In the genomic region with DNA sequence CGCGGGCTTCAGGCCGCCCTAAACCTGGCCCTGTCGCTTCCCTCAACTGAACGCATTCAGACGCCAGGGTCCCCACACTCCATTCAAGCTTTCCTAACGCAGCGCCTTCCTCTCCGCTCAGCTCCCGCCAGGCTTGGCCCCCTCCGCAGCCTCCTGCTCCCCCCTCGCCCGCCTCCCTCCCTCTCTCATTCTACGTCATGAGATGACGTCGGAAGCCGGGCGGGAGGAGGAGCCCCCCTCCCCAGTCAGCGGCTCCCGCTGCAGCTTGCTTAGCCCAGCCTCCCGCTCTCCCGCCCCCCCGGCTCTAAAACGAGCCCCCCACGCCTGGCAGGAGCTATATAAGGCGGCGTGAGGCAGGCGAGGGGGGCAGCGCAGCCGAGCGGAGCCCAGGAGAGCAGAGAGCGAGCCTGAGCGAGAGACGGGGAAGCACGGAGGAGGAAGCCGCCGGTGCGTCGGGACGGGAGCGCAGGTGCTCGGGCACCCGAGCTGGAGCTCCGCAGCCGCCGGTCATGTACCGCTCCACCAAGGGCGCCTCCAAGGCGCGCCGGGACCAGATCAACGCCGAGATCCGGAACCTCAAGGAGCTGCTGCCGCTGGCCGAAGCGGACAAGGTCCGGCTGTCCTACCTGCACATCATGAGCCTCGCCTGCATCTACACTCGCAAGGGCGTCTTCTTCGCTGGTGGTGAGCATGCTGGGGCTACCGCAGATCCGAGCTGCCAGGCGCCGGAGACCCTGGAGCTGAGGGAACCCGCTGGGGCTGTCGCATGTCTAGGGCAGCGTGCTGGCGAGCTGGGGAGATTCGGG, we compare ENCODE assay signal across 1 cellular context.
TF ChIP-seq lines count a peak whose summit lies in the region.

A gene (plus strand): TSS at position 365 of the 806 bp plus-strand sequence. CDS start 145 bp downstream, at position 510.

TF ChIP-seq in WTC11, 78 proteins besides CTCF, POLR2A, EP300 and RAD21 (continued from another document):
- TF ChIP-seq FOXP1 (CRISPR knock-in tag; IDR thresholded peaks at IDR 0.05; ENCODE audit: borderline replicate concordance): no peak
- no peak for TF ChIP-seq JUN (CRISPR knock-in tag; IDR thresholded peaks at IDR 0.05)
- TF ChIP-seq, protein P1, sequence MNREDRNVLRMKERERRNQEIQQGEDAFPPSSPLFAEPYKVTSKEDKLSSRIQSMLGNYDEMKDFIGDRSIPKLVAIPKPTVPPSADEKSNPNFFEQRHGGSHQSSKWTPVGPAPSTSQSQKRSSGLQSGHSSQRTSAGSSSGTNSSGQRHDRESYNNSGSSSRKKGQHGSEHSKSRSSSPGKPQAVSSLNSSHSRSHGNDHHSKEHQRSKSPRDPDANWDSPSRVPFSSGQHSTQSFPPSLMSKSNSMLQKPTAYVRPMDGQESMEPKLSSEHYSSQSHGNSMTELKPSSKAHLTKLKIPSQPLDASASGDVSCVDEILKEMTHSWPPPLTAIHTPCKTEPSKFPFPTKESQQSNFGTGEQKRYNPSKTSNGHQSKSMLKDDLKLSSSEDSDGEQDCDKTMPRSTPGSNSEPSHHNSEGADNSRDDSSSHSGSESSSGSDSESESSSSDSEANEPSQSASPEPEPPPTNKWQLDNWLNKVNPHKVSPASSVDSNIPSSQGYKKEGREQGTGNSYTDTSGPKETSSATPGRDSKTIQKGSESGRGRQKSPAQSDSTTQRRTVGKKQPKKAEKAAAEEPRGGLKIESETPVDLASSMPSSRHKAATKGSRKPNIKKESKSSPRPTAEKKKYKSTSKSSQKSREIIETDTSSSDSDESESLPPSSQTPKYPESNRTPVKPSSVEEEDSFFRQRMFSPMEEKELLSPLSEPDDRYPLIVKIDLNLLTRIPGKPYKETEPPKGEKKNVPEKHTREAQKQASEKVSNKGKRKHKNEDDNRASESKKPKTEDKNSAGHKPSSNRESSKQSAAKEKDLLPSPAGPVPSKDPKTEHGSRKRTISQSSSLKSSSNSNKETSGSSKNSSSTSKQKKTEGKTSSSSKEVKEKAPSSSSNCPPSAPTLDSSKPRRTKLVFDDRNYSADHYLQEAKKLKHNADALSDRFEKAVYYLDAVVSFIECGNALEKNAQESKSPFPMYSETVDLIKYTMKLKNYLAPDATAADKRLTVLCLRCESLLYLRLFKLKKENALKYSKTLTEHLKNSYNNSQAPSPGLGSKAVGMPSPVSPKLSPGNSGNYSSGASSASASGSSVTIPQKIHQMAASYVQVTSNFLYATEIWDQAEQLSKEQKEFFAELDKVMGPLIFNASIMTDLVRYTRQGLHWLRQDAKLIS (CRISPR knock-in tag; IDR thresholded peaks at IDR 0.05; ENCODE audit: borderline replicate concordance): no peak
- TF ChIP-seq, protein P2, sequence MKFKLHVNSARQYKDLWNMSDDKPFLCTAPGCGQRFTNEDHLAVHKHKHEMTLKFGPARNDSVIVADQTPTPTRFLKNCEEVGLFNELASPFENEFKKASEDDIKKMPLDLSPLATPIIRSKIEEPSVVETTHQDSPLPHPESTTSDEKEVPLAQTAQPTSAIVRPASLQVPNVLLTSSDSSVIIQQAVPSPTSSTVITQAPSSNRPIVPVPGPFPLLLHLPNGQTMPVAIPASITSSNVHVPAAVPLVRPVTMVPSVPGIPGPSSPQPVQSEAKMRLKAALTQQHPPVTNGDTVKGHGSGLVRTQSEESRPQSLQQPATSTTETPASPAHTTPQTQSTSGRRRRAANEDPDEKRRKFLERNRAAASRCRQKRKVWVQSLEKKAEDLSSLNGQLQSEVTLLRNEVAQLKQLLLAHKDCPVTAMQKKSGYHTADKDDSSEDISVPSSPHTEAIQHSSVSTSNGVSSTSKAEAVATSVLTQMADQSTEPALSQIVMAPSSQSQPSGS (CRISPR knock-in tag; IDR thresholded peaks at IDR 0.05; ENCODE audit: borderline replicate concordance, low read depth): no peak
